ENCODE assay signal across 1 cellular context in genomic region chr1:153783233-153784190, GRCh38.
A peak's percentile ranks its signal among the peaks of the same experiment; 100 is the strongest.
TF ChIP-seq lines count a peak whose summit lies in the region.

No MANE protein-coding gene starts in this region.

TF ChIP-seq in HepG2, 621 proteins besides CTCF, POLR2A, EP300 and RAD21 (continued from another document):
- TF ChIP-seq, protein P1, sequence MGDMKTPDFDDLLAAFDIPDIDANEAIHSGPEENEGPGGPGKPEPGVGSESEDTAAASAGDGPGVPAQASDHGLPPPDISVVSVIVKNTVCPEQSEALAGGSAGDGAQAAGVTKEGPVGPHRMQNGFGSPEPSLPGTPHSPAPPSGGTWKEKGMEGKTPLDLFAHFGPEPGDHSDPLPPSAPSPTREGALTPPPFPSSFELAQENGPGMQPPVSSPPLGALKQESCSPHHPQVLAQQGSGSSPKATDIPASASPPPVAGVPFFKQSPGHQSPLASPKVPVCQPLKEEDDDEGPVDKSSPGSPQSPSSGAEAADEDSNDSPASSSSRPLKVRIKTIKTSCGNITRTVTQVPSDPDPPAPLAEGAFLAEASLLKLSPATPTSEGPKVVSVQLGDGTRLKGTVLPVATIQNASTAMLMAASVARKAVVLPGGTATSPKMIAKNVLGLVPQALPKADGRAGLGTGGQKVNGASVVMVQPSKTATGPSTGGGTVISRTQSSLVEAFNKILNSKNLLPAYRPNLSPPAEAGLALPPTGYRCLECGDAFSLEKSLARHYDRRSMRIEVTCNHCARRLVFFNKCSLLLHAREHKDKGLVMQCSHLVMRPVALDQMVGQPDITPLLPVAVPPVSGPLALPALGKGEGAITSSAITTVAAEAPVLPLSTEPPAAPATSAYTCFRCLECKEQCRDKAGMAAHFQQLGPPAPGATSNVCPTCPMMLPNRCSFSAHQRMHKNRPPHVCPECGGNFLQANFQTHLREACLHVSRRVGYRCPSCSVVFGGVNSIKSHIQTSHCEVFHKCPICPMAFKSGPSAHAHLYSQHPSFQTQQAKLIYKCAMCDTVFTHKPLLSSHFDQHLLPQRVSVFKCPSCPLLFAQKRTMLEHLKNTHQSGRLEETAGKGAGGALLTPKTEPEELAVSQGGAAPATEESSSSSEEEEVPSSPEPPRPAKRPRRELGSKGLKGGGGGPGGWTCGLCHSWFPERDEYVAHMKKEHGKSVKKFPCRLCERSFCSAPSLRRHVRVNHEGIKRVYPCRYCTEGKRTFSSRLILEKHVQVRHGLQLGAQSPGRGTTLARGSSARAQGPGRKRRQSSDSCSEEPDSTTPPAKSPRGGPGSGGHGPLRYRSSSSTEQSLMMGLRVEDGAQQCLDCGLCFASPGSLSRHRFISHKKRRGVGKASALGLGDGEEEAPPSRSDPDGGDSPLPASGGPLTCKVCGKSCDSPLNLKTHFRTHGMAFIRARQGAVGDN (CRISPR knock-in tag; IDR thresholded peaks at IDR 0.05): peak; percentile 93
- TF ChIP-seq BCLAF1 (IDR thresholded peaks at IDR 0.05): no peak
- TF ChIP-seq KLF16 (CRISPR knock-in tag; IDR thresholded peaks at IDR 0.05): 0 out of 4 replicates have a peak, but pooled peaks of 1 of the 2 experiments have one; percentile 24
- TF ChIP-seq KDM6A (CRISPR knock-in tag; IDR thresholded peaks at IDR 0.05; ENCODE audit: low read depth): no peak
- TF ChIP-seq JUN (CRISPR knock-in tag; IDR thresholded peaks at IDR 0.05): no peak
- TF ChIP-seq SMARCE1 (IDR thresholded peaks at IDR 0.05; ENCODE audit: borderline replicate concordance): no peak
- peak; percentile 66 for TF ChIP-seq MYC (CRISPR knock-in tag; IDR thresholded peaks at IDR 0.05; ENCODE audit: borderline replicate concordance)
- TF ChIP-seq ZNF543 (CRISPR knock-in tag; IDR thresholded peaks at IDR 0.05): peak; percentile 91
- TF ChIP-seq ZNF790 (CRISPR knock-in tag; IDR thresholded peaks at IDR 0.05; ENCODE audit: borderline replicate concordance): no peak
- TF ChIP-seq MIER3 (CRISPR knock-in tag; IDR thresholded peaks at IDR 0.05; ENCODE audit: borderline replicate concordance): no peak; the same call in 1 of the 2 replicates
- TF ChIP-seq MEF2D (CRISPR knock-in tag; IDR thresholded peaks at IDR 0.05): peak; percentile 19; the same call in 1 of the 2 replicates
- TF ChIP-seq TERF1 (CRISPR knock-in tag; IDR thresholded peaks at IDR 0.05): no peak
- TF ChIP-seq MTF1 (CRISPR knock-in tag; IDR thresholded peaks at IDR 0.05): no peak; the same call in 1 of the 2 replicates
- peak; percentile 60 for TF ChIP-seq HNRNPK (IDR thresholded peaks at IDR 0.05; ENCODE audit: low read depth, low read length, poor library complexity, severe bottlenecking)
- no peak for TF ChIP-seq U2AF2 (IDR thresholded peaks at IDR 0.05; ENCODE audit: low read depth, low read length)
- no peak; the same call in 1 of the 2 replicates for TF ChIP-seq ZNF569 (CRISPR knock-in tag; IDR thresholded peaks at IDR 0.05; ENCODE audit: borderline replicate concordance)
